Comparison of ENCODE assay signal across 8 cellular contexts in the genomic region with DNA sequence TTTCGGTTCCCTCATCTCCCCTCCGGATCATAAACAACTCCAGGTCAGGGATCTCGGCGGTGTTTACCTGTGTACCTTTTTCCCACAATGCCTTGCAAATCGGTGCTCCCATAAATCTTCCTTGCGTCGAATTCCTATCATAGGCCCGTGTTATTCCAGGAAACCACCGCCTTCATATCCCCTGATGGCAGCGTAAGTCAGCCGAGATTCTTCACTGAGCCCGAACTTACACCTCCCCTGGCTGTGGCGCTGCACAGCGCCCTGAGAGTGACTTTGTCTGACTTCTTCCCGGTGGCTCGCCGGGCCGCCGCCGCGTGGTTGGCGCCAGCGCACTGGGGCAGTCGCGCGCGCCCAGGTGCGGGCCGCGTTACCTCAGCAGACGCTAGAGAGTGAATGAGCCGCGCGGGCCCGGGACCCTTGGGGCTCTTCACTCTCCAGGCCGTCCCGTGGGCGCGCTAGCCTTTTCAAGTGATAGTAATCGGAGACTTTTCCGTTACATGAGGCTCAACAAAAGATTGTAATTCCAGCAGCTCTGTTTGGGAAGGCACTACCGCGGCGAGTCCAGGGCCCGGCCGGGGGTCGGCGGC.
DNase-seq lines count a peak whose midpoint lies in the region; ATAC-seq and TF ChIP-seq lines count a peak whose summit lies in the region.

No MANE protein-coding gene starts in this region.

- intact Hi-C loops in esophagus squamous epithelium (cut with DNase I): no loop called here

- TF ChIP-seq CTCF in esophagus squamous epithelium (IDR thresholded peaks at IDR 0.05): peak in 3 of 6 experiments; percentile 3 to 30 (median 14)

- peak overlapping the region; percentile 54 to 74 (median 68) for H3K4me3 ChIP-seq in esophagus squamous epithelium
- peak overlapping the region; percentile 76 for H3K4me3 ChIP-seq in thymus (ENCODE audit: low read length)

- H3K27me3 Mint-ChIP-seq in natural killer cell treated with Interleukin-12 subunit alpha and Interleukin-12 subunit beta and Interleukin-15 and Interleukin-18, amount 100 ng/mL, for 72 hours: no peaks in the 10 kb centered on the region

- no peaks in the 10 kb centered on the region for H3K9me3 Mint-ChIP-seq in natural killer cell treated with Interleukin-12 subunit alpha and Interleukin-12 subunit beta and Interleukin-15 and Interleukin-18, amount 100 ng/mL, for 72 hours

- in situ Hi-C loops in ACHN (cut with HindIII; ENCODE audit: low pct_ligation_motif_present, low pct_unique_long_range_greater_than_20kb, low sequenced_read_pairs): no loop called here

- H3K9me3 ChIP-seq in esophagus squamous epithelium: no peaks in the 10 kb centered on the region
- no peaks in the 10 kb centered on the region for H3K9me3 ChIP-seq in thymus (ENCODE audit: control insufficient read depth)

- H3K27me3 ChIP-seq in esophagus squamous epithelium (no peaks in the 10 kb centered on the region), thymus (ENCODE audit: control insufficient read depth, insufficient read depth) (no peaks in the 10 kb centered on the region)

- H3K4me1 Mint-ChIP-seq in natural killer cell treated with Interleukin-12 subunit alpha and Interleukin-12 subunit beta and Interleukin-15 and Interleukin-18, amount 100 ng/mL, for 72 hours (ENCODE audit: low read depth in 2 of 2): peaks cover 35 to 42% of the 10 kb centered on the region in 2 donors

- peak overlapping the region; percentile 92 for H3K4me3 Mint-ChIP-seq in natural killer cell treated with Interleukin-12 subunit alpha and Interleukin-12 subunit beta and Interleukin-15 and Interleukin-18, amount 100 ng/mL, for 72 hours

- H3K27ac ChIP-seq in esophagus squamous epithelium (peak overlapping the region; percentile 88 to 98 (median 96)), thymus (ENCODE audit: low read depth) (peak overlapping the region; percentile 92)

- TF ChIP-seq POLR2A in esophagus squamous epithelium (IDR thresholded peaks at IDR 0.05): no peak

- 10 to 13% methylated on average over 9 to 25 of the region's 48 CpGs for WGBS in esophagus squamous epithelium, 2 donors
- WGBS in thymus: 2% methylated on average over 48 of the region's 48 CpGs

- ATAC-seq in GM18870 (IDR thresholded peaks at IDR 0.05; ENCODE audit: unreplicated experiment) (peak; percentile 24), HG03135 (IDR thresholded peaks at IDR 0.05; ENCODE audit: unreplicated experiment) (peak; percentile 47)
- ATAC-seq in natural killer cell treated with Interleukin-12 subunit alpha and Interleukin-12 subunit beta and Interleukin-15 and Interleukin-18, amount 100 ng/mL, for 72 hours: peak; percentile 59 to 70

- no peaks in the 10 kb centered on the region for H3K36me3 Mint-ChIP-seq in natural killer cell treated with Interleukin-12 subunit alpha and Interleukin-12 subunit beta and Interleukin-15 and Interleukin-18, amount 100 ng/mL, for 72 hours

- peaks cover 12 to 75% (median 45%) of the 10 kb centered on the region in 3 donors for H3K4me1 ChIP-seq in esophagus squamous epithelium
- peaks cover 13% of the 10 kb centered on the region for H3K4me1 ChIP-seq in thymus (ENCODE audit: control insufficient read depth, insufficient read depth, low read length)

- DNase-seq in ACHN (peak; percentile 73), NCI-H748 treated with DMSO at 0.1 percent for 48 hours (lab: John Stamatoyannopoulos, UW) (peak; percentile 45), esophagus squamous epithelium (lab: John Stamatoyannopoulos, UW) (peak; percentile 12)
- DNase-seq in activated T-cell treated with anti-CD3 and anti-CD28 coated beads, Interleukin-2, amount 50 U/mL, for 1 hour: peak; percentile 82
- peak; percentile 68 for DNase-seq in natural killer cell treated with Interleukin-12 subunit alpha and Interleukin-12 subunit beta and Interleukin-15 and Interleukin-18, amount 100 ng/mL, for 72 hours (ENCODE audit: low spot score)

- peak overlapping the region; percentile 30 to 53 for H3K27ac Mint-ChIP-seq in natural killer cell treated with Interleukin-12 subunit alpha and Interleukin-12 subunit beta and Interleukin-15 and Interleukin-18, amount 100 ng/mL, for 72 hours

- H3K36me3 ChIP-seq in esophagus squamous epithelium (no peaks in the 10 kb centered on the region), thymus (ENCODE audit: control insufficient read depth, insufficient read depth) (no peaks in the 10 kb centered on the region)

Comparison
In these comparisons a context has a peak if more than half of its experiments do, and no peak if none do; other contexts are left out.
1. Peak in every context shown above with its lines: DNase-seq, ATAC-seq, H3K4me3 ChIP-seq and H3K27ac ChIP-seq.
2. DNase-seq: peak in every context shown above with its lines; median percentile 82 in activated T-cell treated with anti-CD3 and anti-CD28 coated beads, Interleukin-2, amount 50 U/mL, for 1 hour; 73 in ACHN; 68 in natural killer cell treated with Interleukin-12 subunit alpha and Interleukin-12 subunit beta and Interleukin-15 and Interleukin-18, amount 100 ng/mL, for 72 hours; 45 in NCI-H748 treated with DMSO at 0.1 percent for 48 hours; 12 in esophagus squamous epithelium.